Comparison of ENCODE assay signal across 9 cellular contexts in the genomic region with DNA sequence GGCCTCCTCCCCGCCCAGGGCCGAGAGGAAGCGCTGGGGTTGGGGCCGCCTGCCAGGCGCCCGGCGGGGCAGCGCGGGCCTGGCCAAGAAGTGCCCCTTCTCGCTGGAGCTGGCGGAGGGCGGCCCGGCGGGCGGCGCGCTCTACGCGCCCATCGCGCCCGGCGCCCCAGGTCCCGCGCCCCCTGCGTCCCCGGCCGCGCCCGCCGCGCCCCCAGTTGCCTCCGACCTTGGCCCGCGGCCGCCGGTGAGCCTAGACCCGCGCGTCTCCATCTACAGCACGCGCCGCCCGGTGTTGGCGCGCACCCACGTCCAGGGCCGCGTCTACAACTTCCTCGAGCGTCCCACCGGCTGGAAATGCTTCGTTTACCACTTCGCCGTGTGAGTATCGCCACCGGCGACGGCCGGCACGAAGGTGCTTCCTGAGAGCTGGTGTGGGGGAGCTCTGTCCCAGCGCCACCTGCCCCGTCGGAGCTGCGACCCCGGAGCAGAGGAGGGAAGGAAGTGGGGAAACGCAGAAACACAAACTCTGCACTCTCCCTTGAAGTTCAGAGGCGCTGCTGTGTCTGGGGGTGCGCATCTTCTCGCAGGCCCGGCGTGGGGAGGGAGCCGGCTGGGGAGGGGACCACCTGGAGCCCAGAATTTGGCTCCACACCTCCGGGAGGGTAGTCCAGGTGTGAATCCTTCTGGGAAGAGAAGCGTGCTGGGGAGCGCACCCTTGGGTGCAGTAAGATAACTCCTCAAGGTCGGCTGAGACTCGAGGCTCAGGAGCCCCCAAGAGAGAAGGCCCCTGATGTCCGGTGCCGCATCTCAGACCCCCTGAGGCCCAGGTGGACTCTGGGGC. TPM values are rescaled to one million over a fixed set of nuclear protein-coding genes. Genes with fewer than 3 reads are reported as not detected.
DNase-seq lines count a peak whose midpoint lies in the region; ATAC-seq and TF ChIP-seq lines count a peak whose summit lies in the region.
"Had no signal": no experiment of that assay in that cellular context is flagged by ENCODE, and none has a peak within 500 bp of the region (broad histone marks: within the 10 kb centered on the region; RNA-seq: fewer than 3 reads in every experiment).

No MANE protein-coding gene starts in this region.

- intact Hi-C loops in gastrocnemius medialis (cut with DNase I; ENCODE audit: low total_unique reads): no loop called here
- intact Hi-C loops in uterus (cut with DNase I; ENCODE audit: low total_unique reads): no loop called here

- no peak for DNase-seq in HL-60 (ENCODE audit: low read depth in 1 of 2, low spot score in 1 of 2)
- peak; percentile 27 for DNase-seq in activated CD4-positive, alpha-beta T cell treated with anti-CD3 and anti-CD28 coated beads, Interleukin-2, amount 50 U/mL, for 1 hour
- DNase-seq in cardiac muscle cell (ENCODE audit: low read depth in 1 of 2, low spot score in 1 of 2): peak in 1 of 2 donors; percentile 30
- no peak for DNase-seq in gastrocnemius medialis
- no peak for DNase-seq in uterus
- no peak for DNase-seq in NCI-H524 (lab: John Stamatoyannopoulos, UW)

- no peaks in the 10 kb centered on the region for H3K9me3 ChIP-seq in cardiac muscle cell (ENCODE audit: low read depth)
- H3K9me3 ChIP-seq in gastrocnemius medialis: no peaks in the 10 kb centered on the region
- no peaks in the 10 kb centered on the region for H3K9me3 ChIP-seq in uterus

- peak in 1 of 2 donors; percentile 26 for ATAC-seq in gastrocnemius medialis
- no peak for ATAC-seq in GM21723 (IDR thresholded peaks at IDR 0.05; ENCODE audit: unreplicated experiment)
- no peak for ATAC-seq in GM18907 (IDR thresholded peaks at IDR 0.05; ENCODE audit: unreplicated experiment)

- TF ChIP-seq CTCF in HL-60 (IDR thresholded peaks at IDR 0.05; ENCODE audit: insufficient read depth, low read length) (no peak), cardiac muscle cell (IDR thresholded peaks at IDR 0.05; ENCODE audit: low read depth, low read length) (no peak), gastrocnemius medialis (IDR thresholded peaks at IDR 0.05 in 4 of 5, conservative IDR thresholded peaks at IDR 0.05 in 1 of 5) (no peak), uterus (IDR thresholded peaks at IDR 0.05) (peak in 1 of 4 experiments; percentile 22)

- H3K4me3 ChIP-seq in HL-60 (replicated peaks; ENCODE audit: insufficient read depth, low read length): peak overlapping the region; percentile 30
- H3K4me3 ChIP-seq in cardiac muscle cell: peak overlapping the region; percentile 28
- peak overlapping the region; percentile 31 to 49 (median 38) for H3K4me3 ChIP-seq in gastrocnemius medialis
- H3K4me3 ChIP-seq in uterus: no peak overlapping the region

- H3K4me1 ChIP-seq in cardiac muscle cell (ENCODE audit: low read depth): no peaks in the 10 kb centered on the region
- H3K4me1 ChIP-seq in gastrocnemius medialis: no peaks in the 10 kb centered on the region
- H3K4me1 ChIP-seq in uterus: no peaks in the 10 kb centered on the region

- H3K36me3 ChIP-seq in cardiac muscle cell (no peaks in the 10 kb centered on the region), gastrocnemius medialis (no peaks in the 10 kb centered on the region), uterus (no peaks in the 10 kb centered on the region)

- TF ChIP-seq POLR2A in gastrocnemius medialis (IDR thresholded peaks at IDR 0.05) (no peak), uterus (IDR thresholded peaks at IDR 0.05) (no peak)

- in situ Hi-C loops in gastrocnemius medialis (cut with MboI; ENCODE audit: low sequenced_read_pairs in 4 of 4): loop anchor here in 2 of 4 donors (25.0 kb wide), 2 partner anchors 258 to 442 kb away; a partner anchor contains a TSS

- H3K27ac ChIP-seq in HL-60 (replicated peaks): no peak overlapping the region
- no peak overlapping the region for H3K27ac ChIP-seq in cardiac muscle cell
- no peak overlapping the region for H3K27ac ChIP-seq in gastrocnemius medialis
- no peak overlapping the region for H3K27ac ChIP-seq in uterus

- H3K27me3 ChIP-seq in HL-60 (ENCODE audit: insufficient read depth, poor library complexity, severe bottlenecking) (peaks cover 24% of the 10 kb centered on the region), cardiac muscle cell (peaks cover 97% of the 10 kb centered on the region), gastrocnemius medialis (peaks cover 25 to 47% (median 44%) of the 10 kb centered on the region in 3 donors), uterus (no peaks in the 10 kb centered on the region)

RNA-seq across cellular contexts. Expression of a gene that starts 0.5 kb away (rescaled TPM):
- total RNA-seq in cardiac muscle cell: 7.8 and 18.6 TPM in 2 replicates
- 13.9 and 18.8 TPM in 2 replicates for polyA plus RNA-seq in cardiac muscle cell
- total RNA-seq in gastrocnemius medialis: under 1 TPM; 0.15 to 1.00 (median 0.67) TPM
- total RNA-seq in uterus: 10 to 100 TPM in 1 of 4 donors, 1 to 10 TPM in 3; 2.6 to 10.4 (median 5.4) TPM
- total RNA-seq: RPMI7951 had no signal

RNA-seq across cellular contexts. Expression of a gene that starts 1.0 kb away (rescaled TPM):
- 0.14 and 0.66 TPM in 2 replicates for total RNA-seq in cardiac muscle cell
- polyA plus RNA-seq in cardiac muscle cell: 0.33 TPM in 1 of 2 replicates, not detected in the other
- total RNA-seq in gastrocnemius medialis: not detected
- under 1 TPM in 1 of 4 donors, not detected in 3; 0.21 TPM for total RNA-seq in uterus
- total RNA-seq: RPMI7951 had no signal

RNA-seq across cellular contexts. Expression of a gene that starts 44.8 kb away (rescaled TPM):
- total RNA-seq in cardiac muscle cell (61.4 and 71.6 TPM in 2 replicates), gastrocnemius medialis (10 to 100 TPM; 53.4 to 92.5 (median 76.8) TPM), uterus (10 to 100 TPM; 11.0 to 66.5 (median 26.2) TPM)
- polyA plus RNA-seq in cardiac muscle cell: 71.4 and 94.8 TPM in 2 replicates

Comparison
In these comparisons a context has a peak if more than half of its experiments do, and no peak if none do; other contexts are left out.
1. H3K4me3 ChIP-seq: peak in HL-60 (single experiment), cardiac muscle cell (single experiment) and gastrocnemius medialis (4 of 4); none in uterus (0 of 2).